22 cellular contexts compared by ENCODE assay signal in the genomic region with DNA sequence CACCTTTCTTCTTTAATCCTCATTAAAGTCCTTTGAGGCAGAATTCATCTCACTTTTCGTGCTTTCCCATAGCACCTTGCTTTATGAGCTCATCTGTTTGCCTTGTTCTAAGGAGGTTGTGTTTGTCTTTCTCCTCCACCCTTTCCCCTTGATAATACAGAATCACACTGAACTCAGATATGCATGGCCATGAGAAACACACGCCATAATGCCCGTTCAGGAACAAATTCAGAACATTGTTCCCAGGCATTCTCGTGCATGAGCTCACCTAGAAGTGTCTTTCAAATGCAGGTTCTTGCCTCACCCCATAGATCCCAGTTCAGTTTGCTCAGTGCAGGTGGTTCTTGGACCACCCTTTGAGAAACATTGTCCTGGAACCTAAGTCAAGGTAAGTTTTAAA.
DNase-seq lines count a peak whose midpoint lies in the region; ATAC-seq and TF ChIP-seq lines count a peak whose summit lies in the region.
"Had no signal": no experiment of that assay in that cellular context is flagged by ENCODE, and none has a peak within 500 bp of the region (broad histone marks: within the 10 kb centered on the region; RNA-seq: fewer than 3 reads in every experiment).

No MANE protein-coding gene starts in this region.

- 39 to 49% methylated on average over 4 of the region's 4 CpGs for WGBS in esophagus squamous epithelium, 2 donors

- intact Hi-C loops in left colon (cut with DNase I, micrococcal nuclease) (no loop called here), esophagus squamous epithelium (cut with DNase I) (no loop called here)

- DNase-seq in DMS153 (lab: John Stamatoyannopoulos, UW): peak; percentile 38
- peak; percentile 4 for DNase-seq in NCI-H2029 (lab: John Stamatoyannopoulos, UW)
- no peak for DNase-seq in left colon
- no peak for DNase-seq in progenitor cell of endocrine pancreas (ENCODE audit: low spot score, unreplicated experiment)
- DNase-seq in NCI-H69 (lab: John Stamatoyannopoulos, UW): no peak
- no peak for DNase-seq in HuH-7.5 (ENCODE audit: low spot score)
- DNase-seq in esophagus squamous epithelium (lab: John Stamatoyannopoulos, UW): no peak
- DNase-seq: CD8-positive, alpha-beta memory T cell; DMS79 treated with DMSO at 0.1 percent for 48 hours; MM.1S; NCI-H1092; NCI-H1436; NCI-H1930; NCI-H2171 treated with DMSO at 0.1 percent for 48 hours; NCI-H446; NCI-H526; PC-9; RPMI8226; SHP77 had no signal

- no peaks in the 10 kb centered on the region for H3K36me3 ChIP-seq in esophagus squamous epithelium

- H3K27ac ChIP-seq in esophagus squamous epithelium: no peak overlapping the region
- H3K27ac ChIP-seq: C4-2B, PC-9 had no signal

- H3K9me3 ChIP-seq in esophagus squamous epithelium: no peaks in the 10 kb centered on the region

- H3K27ac Mint-ChIP-seq in progenitor cell of endocrine pancreas: peak overlapping the region; percentile 18
- H3K27ac Mint-ChIP-seq: CD8-positive, alpha-beta memory T cell had no signal

- peaks cover 6% of the 10 kb centered on the region for H3K4me1 Mint-ChIP-seq in progenitor cell of endocrine pancreas (ENCODE audit: low read depth)
- H3K4me1 Mint-ChIP-seq: CD8-positive, alpha-beta memory T cell had no signal

- H3K9me3 Mint-ChIP-seq in progenitor cell of endocrine pancreas (ENCODE audit: low read depth): peaks cover 5% of the 10 kb centered on the region

- H3K27me3 Mint-ChIP-seq in progenitor cell of endocrine pancreas: peaks cover 13% of the 10 kb centered on the region

- TF ChIP-seq CTCF in progenitor cell of endocrine pancreas (IDR thresholded peaks at IDR 0.05; ENCODE audit: unreplicated experiment) (no peak), esophagus squamous epithelium (IDR thresholded peaks at IDR 0.05) (no peak)

- H3K4me1 ChIP-seq in esophagus squamous epithelium: no peaks in the 10 kb centered on the region

- no peaks in the 10 kb centered on the region for H3K36me3 Mint-ChIP-seq in progenitor cell of endocrine pancreas (ENCODE audit: insufficient read depth)
- H3K36me3 Mint-ChIP-seq: CD8-positive, alpha-beta memory T cell had no signal

- H3K4me3 ChIP-seq in esophagus squamous epithelium: no peak overlapping the region
- H3K4me3 ChIP-seq: K562, PC-9 had no signal

- TF ChIP-seq POLR2A in esophagus squamous epithelium (IDR thresholded peaks at IDR 0.05): no peak

- peak; percentile 86 for ATAC-seq in left colon
- no peak for ATAC-seq in GM18867 (IDR thresholded peaks at IDR 0.05; ENCODE audit: unreplicated experiment)
- ATAC-seq: K562 had no signal

- H3K4me3 Mint-ChIP-seq in progenitor cell of endocrine pancreas (ENCODE audit: low read depth): no peak overlapping the region
- H3K4me3 Mint-ChIP-seq: CD8-positive, alpha-beta memory T cell had no signal

- H3K27me3 ChIP-seq in esophagus squamous epithelium: peaks cover 0 to 16% (median 0%) of the 10 kb centered on the region in 4 donors

Comparison
In these comparisons a context has a peak if more than half of its experiments do, and no peak if none do; other contexts are left out.
1. DNase-seq: peak in DMS153 (single experiment) and NCI-H2029 (single experiment); none in left colon (0 of 2), progenitor cell of endocrine pancreas (single experiment), NCI-H69 (single experiment), HuH-7.5 (single experiment) and esophagus squamous epithelium (single experiment).